Comparison of ENCODE assay signal across 11 cellular contexts in the genomic region with DNA sequence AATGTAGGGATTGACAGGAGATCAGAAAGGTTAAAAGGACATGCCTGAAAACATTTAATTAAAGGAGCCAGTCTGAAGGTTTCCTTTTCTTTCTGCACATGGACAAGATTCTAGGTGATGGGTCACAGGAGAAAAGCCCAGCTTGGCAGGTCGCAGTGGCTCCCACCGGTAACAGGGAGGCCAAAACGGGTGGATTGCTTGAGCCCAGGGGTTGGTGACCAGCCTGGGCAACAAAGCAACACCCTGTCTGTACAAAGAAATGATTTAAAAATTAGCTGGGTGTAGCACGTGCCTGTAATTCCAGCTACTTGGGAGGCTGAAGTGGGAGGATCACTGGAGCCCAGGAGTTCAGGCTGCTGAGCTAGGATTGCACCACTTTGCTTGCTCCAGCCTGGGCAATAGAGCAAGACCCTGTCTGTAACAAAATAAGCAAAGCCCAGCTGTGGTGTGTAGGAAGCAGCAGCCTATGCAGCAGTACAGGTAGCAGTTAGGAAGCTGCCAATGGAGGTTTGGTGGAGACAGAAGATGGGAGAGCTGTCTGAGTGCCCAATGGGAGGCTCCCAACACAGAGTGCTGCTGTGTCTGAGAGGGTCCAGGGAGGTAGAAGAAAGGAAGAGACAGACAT. TPM values are rescaled to one million over a fixed set of nuclear protein-coding genes. Genes with fewer than 3 reads are reported as not detected.
DNase-seq lines count a peak whose midpoint lies in the region; ATAC-seq and TF ChIP-seq lines count a peak whose summit lies in the region.
"Had no signal": no experiment of that assay in that cellular context is flagged by ENCODE, and none has a peak within 500 bp of the region (broad histone marks: within the 10 kb centered on the region; RNA-seq: fewer than 3 reads in every experiment).

No MANE protein-coding gene starts in this region.

- no peaks in the 10 kb centered on the region for H3K9me3 ChIP-seq in psoas muscle

- WGBS in psoas muscle, 3 donors: 61 to 75% (median 65%) methylated on average over 4 of the region's 4 CpGs

- H3K4me3 ChIP-seq in psoas muscle: no peak overlapping the region

- no peak for ATAC-seq in psoas muscle
- no peak for ATAC-seq in HG03196 (IDR thresholded peaks at IDR 0.05; ENCODE audit: unreplicated experiment)

- peaks cover 33% of the 10 kb centered on the region for H3K4me1 ChIP-seq in psoas muscle

- intact Hi-C loops in psoas muscle (cut with DNase I): no loop called here

- H3K36me3 ChIP-seq in psoas muscle (ENCODE audit: insufficient read depth in 1 of 2, low read depth in 1 of 2): no peaks in the 10 kb centered on the region

- no peak for TF ChIP-seq CTCF in C4-2B (conservative IDR thresholded peaks at IDR 0.05)
- no peak for TF ChIP-seq CTCF in psoas muscle (IDR thresholded peaks at IDR 0.05)

- peak; percentile 18 for DNase-seq in HT-29 (ENCODE audit: low spot score)
- peak in 1 of 2 donors; percentile 15 for DNase-seq in psoas muscle
- no peak for DNase-seq in iPS-NIHi7 (ENCODE audit: extremely low spot score)
- DNase-seq in SKM-1 (lab: John Stamatoyannopoulos, UW; ENCODE audit: unreplicated experiment): no peak
- no peak for DNase-seq in 8988T
- DNase-seq: NCI-H82, T-helper 9 cell had no signal

- H3K27me3 ChIP-seq in psoas muscle (ENCODE audit: insufficient read depth in 3 of 3, low read length in 2 of 3): no peaks in the 10 kb centered on the region

- peak overlapping the region; percentile 79 for H3K27ac ChIP-seq in C4-2B
- peak overlapping the region; percentile 54 for H3K27ac ChIP-seq in cingulate gyrus (ENCODE audit: low read depth, low read length)
- H3K27ac ChIP-seq in psoas muscle: peak overlapping the region; percentile 82

RNA-seq across cellular contexts. Expression of a gene that starts 7.3 kb away (rescaled TPM):
- total RNA-seq in HT-29 (2014; rRNA removed; shearing (Covaris generic)): 40.2 and 41.0 TPM in 2 replicates
- 10 to 100 TPM; 11.8 to 17.5 (median 12.1) TPM for total RNA-seq in psoas muscle
- polyA plus RNA-seq in psoas muscle: 10 to 100 TPM; 11.0 to 25.2 (median 12.9) TPM

RNA-seq across cellular contexts. Expression of a gene that starts 17.0 kb away (rescaled TPM):
- total RNA-seq in HT-29 (2014; rRNA removed; shearing (Covaris generic)): 71.1 and 71.6 TPM in 2 replicates
- 1 to 10 TPM; 7.1 to 9.1 (median 8.4) TPM for total RNA-seq in psoas muscle
- 1 to 10 TPM; 5.1 to 6.8 (median 6.6) TPM for polyA plus RNA-seq in psoas muscle

RNA-seq across cellular contexts. Expression of a gene that starts 26.5 kb away (rescaled TPM):
- 205 and 222 TPM in 2 replicates for total RNA-seq in HT-29 (2014; rRNA removed; shearing (Covaris generic))
- 100 to 1,000 TPM in 1 of 4 donors, 10 to 100 TPM in 3; 74.3 to 129 (median 97.8) TPM for total RNA-seq in psoas muscle
- 100 to 1,000 TPM in 2 of 3 donors, 10 to 100 TPM in 1; 84.0 to 144 (median 116) TPM for polyA plus RNA-seq in psoas muscle

RNA-seq across cellular contexts. Expression of a gene that starts 31.8 kb away (rescaled TPM):
- 0.81 and 0.92 TPM in 2 replicates for total RNA-seq in HT-29 (2014; rRNA removed; shearing (Covaris generic))
- total RNA-seq in psoas muscle: under 1 TPM in 1 of 4 donors, not detected in 3; 0.13 TPM
- 1 to 10 TPM in 1 of 3 donors, under 1 TPM in 2; 0.12 to 1.7 (median 0.35) TPM for polyA plus RNA-seq in psoas muscle
- total RNA-seq: kidney epithelial cell had no signal

RNA-seq across cellular contexts. Expression of a gene that starts 33.5 kb away (rescaled TPM):
- total RNA-seq in HT-29 (2014; rRNA removed; shearing (Covaris generic)): 23.8 and 27.3 TPM in 2 replicates
- total RNA-seq in psoas muscle: 10 to 100 TPM; 49.7 to 61.3 (median 50.7) TPM
- 10 to 100 TPM; 14.0 to 32.4 (median 19.2) TPM for polyA plus RNA-seq in psoas muscle
